In genomic region chr7:90188281-90188680, GRCh38 we compare ENCODE assay signal across 14 cellular contexts. TPM values are rescaled to one million over a fixed set of nuclear protein-coding genes. Genes with fewer than 3 reads are reported as not detected.
DNase-seq lines count a peak whose midpoint lies in the region; ATAC-seq, FAIRE-seq and TF ChIP-seq lines count a peak whose summit lies in the region.
"Had no signal": no experiment of that assay in that cellular context is flagged by ENCODE, and none has a peak within 500 bp of the region (broad histone marks: within the 10 kb centered on the region; RNA-seq: fewer than 3 reads in every experiment).

No MANE protein-coding gene starts in this region.

- no peaks in the 10 kb centered on the region for H3K9me3 ChIP-seq in pancreas
- no peaks in the 10 kb centered on the region for H3K9me3 ChIP-seq in mammary epithelial cell (replicated peaks; ENCODE audit: insufficient read depth, low read length)
- H3K9me3 ChIP-seq: esophagus squamous epithelium had no signal

- H3K4me3 ChIP-seq in pancreas (no peak overlapping the region), mammary epithelial cell (replicated peaks in 1 of 3; ENCODE audit: insufficient read depth in 1 of 3, low read depth in 2 of 3, low read length in 3 of 3) (no peak overlapping the region)
- H3K4me3 ChIP-seq: esophagus squamous epithelium, HAP-1 had no signal

- H3K4me1 ChIP-seq in pancreas (peaks cover 10 to 16% (median 10%) of the 10 kb centered on the region in 3 donors), mammary epithelial cell (ENCODE audit: insufficient read depth, low read length) (no peaks in the 10 kb centered on the region)
- H3K4me1 ChIP-seq: esophagus squamous epithelium, HAP-1 had no signal

- dilution Hi-C loops in mammary epithelial cell (cut with HindIII; ENCODE audit: low sequenced_read_pairs), result no loop called here

- WGBS in pancreas, 2 donors, result 7 to 10% methylated on average over 2 of the region's 2 CpGs
- WGBS in mammary epithelial cell (ENCODE audit: low coverage, missing lambda C conversion rate), result 82% methylated on average over 2 of the region's 2 CpGs

- no peaks in the 10 kb centered on the region for H3K79me2 ChIP-seq in mammary epithelial cell (ENCODE audit: insufficient read depth, low read length)

- in situ Hi-C loops in mammary epithelial cell (cut with MboI; ENCODE audit: low sequenced_read_pairs in 2 of 2), result no loop called here

- DNase-seq in pancreas, result peak in 2 of 6 donors; percentile 52 to 68
- no peak for DNase-seq in AG08396 (ENCODE audit: low spot score)
- DNase-seq in mammary epithelial cell, result no peak
- DNase-seq in GM20000 (ENCODE audit: low spot score), result no peak
- DNase-seq in NCI-H1105 (lab: John Stamatoyannopoulos, UW), result no peak
- DNase-seq: DND-41, esophagus squamous epithelium, NCI-H146, retina, Right ventricle myocardium superior had no signal

- TF ChIP-seq CTCF in pancreas (IDR thresholded peaks at IDR 0.05) (no peak), mammary epithelial cell (conservative IDR thresholded peaks at IDR 0.05 in 1 of 2, IDR thresholded peaks at IDR 0.05 in 1 of 2; ENCODE audit: extremely low read depth in 1 of 2, insufficient read depth in 1 of 2, low read depth in 1 of 2, low read length in 2 of 2) (no peak), GM20000 (IDR thresholded peaks at IDR 0.05; ENCODE audit: extremely low read depth, missing control alignments) (no peak)

- H3K36me3 ChIP-seq in pancreas (no peaks in the 10 kb centered on the region), mammary epithelial cell (ENCODE audit: insufficient read depth, low read length) (no peaks in the 10 kb centered on the region)
- H3K36me3 ChIP-seq: esophagus squamous epithelium, HAP-1 had no signal

- H3K4me2 ChIP-seq in mammary epithelial cell (ENCODE audit: insufficient read depth, low read depth, low read length), result no peak overlapping the region

- ATAC-seq in GM19372 (IDR thresholded peaks at IDR 0.05; ENCODE audit: low read depth, unreplicated experiment) (peak; percentile 85), HG02840 (IDR thresholded peaks at IDR 0.05; ENCODE audit: low FRiP score, unreplicated experiment) (peak; percentile 83), HG03575 (IDR thresholded peaks at IDR 0.05; ENCODE audit: extremely low read depth, insufficient number of reproducible peaks, low FRiP score, unreplicated experiment) (peak; percentile 61), pancreas (peak; percentile 88 to 100 (median 97))

- H3K27ac ChIP-seq in pancreas, result peak overlapping the region in 3 of 4 donors; percentile 13 to 72 (median 50)
- H3K27ac ChIP-seq in mammary epithelial cell (ENCODE audit: insufficient read depth, low read depth, low read length), result no peak overlapping the region
- H3K27ac ChIP-seq: esophagus squamous epithelium had no signal

- no TSS peak for BruUV-seq in mammary epithelial cell (replicated peaks; lab: Mats Ljungman, UMichigan)

- no peak for FAIRE-seq in pancreas (lab: Jason Lieb, UNC)

- H3K27me3 ChIP-seq in pancreas (no peaks in the 10 kb centered on the region), mammary epithelial cell (ENCODE audit: insufficient read depth, low read length) (no peaks in the 10 kb centered on the region)
- H3K27me3 ChIP-seq: esophagus squamous epithelium had no signal

- no peaks in the 10 kb centered on the region for H4K20me1 ChIP-seq in mammary epithelial cell (ENCODE audit: insufficient read depth, low read length)

- CTCF ChIA-PET in mammary epithelial cell (lab: Charles Lee; ENCODE audit: low non-redundant PET), result no interaction called here

- no peak overlapping the region for H3K9ac ChIP-seq in mammary epithelial cell (ENCODE audit: insufficient read depth, low read length)

- intact Hi-C loops in pancreas (cut with DNase I), result no loop called here
- intact Hi-C loops in mammary epithelial cell (cut with micrococcal nuclease), result no loop called here

- H2AFZ ChIP-seq in mammary epithelial cell (ENCODE audit: low read depth, low read length), result no peak overlapping the region

RNA-seq across cellular contexts. Expression of gene STEAP2, which starts 23.3 kb away (rescaled TPM):
- total RNA-seq in pancreas, result 10 to 100 TPM in 2 of 6 donors, 1 to 10 TPM in 4; 5.1 to 10.7 (median 8.0) TPM
- 1 to 10 TPM; 2.3 to 6.6 TPM for polyA plus RNA-seq in pancreas
- 10 to 100 TPM in 1 of 2 donors, 1 to 10 TPM in 1; 9.2 to 10.9 TPM for total RNA-seq in mammary epithelial cell
- polyA plus RNA-seq in mammary epithelial cell, result 4.9 TPM
- 12.1 TPM for polyA minus RNA-seq in mammary epithelial cell

RNA-seq across cellular contexts. Expression of gene STEAP1, which starts 34.0 kb away (rescaled TPM):
- total RNA-seq in pancreas (1 to 10 TPM; 1.4 to 8.3 (median 4.0) TPM), mammary epithelial cell (10 to 100 TPM in 1 of 2 donors, 1 to 10 TPM in 1; 5.0 to 15.3 TPM)
- polyA plus RNA-seq in pancreas (1 to 10 TPM; 1.1 to 2.3 TPM), mammary epithelial cell (22.8 TPM)
- 2.9 TPM for polyA minus RNA-seq in mammary epithelial cell

RNA-seq across cellular contexts. Expression of gene CFAP69, which starts 56.7 kb away (rescaled TPM):
- total RNA-seq in pancreas (1 to 10 TPM; 2.6 to 5.8 (median 3.8) TPM), mammary epithelial cell (1 to 10 TPM; 1.7 to 5.0 TPM)
- polyA plus RNA-seq in pancreas (10 to 100 TPM in 1 of 2 donors, 1 to 10 TPM in 1; 4.4 to 12.8 TPM), mammary epithelial cell (0.48 TPM)
- polyA minus RNA-seq in mammary epithelial cell, result 3.3 TPM
